Comparison of ENCODE assay signal across 1 cellular context in the genomic region with DNA sequence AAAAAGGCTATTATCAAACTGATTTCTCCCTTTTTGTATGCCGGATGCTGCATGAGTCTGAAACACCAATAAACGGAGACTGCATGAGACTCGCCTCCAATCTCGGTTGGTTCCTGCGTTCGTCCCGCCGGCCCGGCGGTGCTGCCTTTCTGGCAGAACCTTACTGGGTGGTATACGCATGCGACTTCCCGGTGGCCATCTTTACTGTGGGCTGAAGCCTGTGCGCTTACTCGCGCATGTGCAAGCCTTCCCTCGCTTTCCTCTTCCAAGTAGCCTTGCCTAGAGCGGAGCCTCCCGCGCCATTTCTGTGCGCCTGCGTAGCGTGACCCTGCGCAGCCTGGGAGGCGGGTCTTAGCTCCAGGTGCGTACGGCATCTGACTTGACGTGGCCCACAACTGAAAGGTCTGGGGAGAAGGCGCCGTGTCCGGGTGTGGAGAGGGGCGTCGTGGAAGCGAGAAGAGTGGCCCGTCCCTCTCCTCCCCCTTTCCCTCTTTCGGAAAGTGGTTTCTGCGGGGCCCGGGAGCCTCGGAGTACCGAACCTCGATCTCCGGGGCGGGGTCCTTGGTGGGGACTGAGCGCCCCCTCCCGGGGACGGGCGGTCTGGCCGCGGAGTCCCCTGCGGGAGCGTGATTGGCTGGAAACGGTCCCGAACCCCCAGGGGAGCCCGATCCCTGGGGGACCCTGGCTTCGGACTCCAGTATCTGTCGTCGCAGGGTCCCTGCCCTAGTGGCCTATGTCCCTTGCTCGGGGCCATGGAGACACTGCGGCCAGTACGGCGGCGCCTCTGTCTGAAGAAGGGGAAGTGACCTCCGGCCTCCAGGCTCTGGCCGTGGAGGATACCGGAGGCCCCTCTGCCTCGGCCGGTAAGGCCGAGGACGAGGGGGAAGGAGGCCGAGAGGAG.
TF ChIP-seq lines count a peak whose summit lies in the region.

A gene (plus strand): TSS at position 360 of the 901 bp plus-strand sequence. CDS start 374 bp downstream, at position 734.

TF ChIP-seq in K562, 482 proteins besides CTCF, POLR2A, EP300 and RAD21 (continued from another document and continues in another):
- no peak for TF ChIP-seq NCOA4 (IDR thresholded peaks at IDR 0.05; ENCODE audit: partially characterized antibody)
- TF ChIP-seq, protein P1, sequence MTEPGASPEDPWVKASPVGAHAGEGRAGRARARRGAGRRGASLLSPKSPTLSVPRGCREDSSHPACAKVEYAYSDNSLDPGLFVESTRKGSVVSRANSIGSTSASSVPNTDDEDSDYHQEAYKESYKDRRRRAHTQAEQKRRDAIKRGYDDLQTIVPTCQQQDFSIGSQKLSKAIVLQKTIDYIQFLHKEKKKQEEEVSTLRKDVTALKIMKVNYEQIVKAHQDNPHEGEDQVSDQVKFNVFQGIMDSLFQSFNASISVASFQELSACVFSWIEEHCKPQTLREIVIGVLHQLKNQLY (CRISPR knock-in tag; conservative IDR thresholded peaks at IDR 0.05) = no peak
- TF ChIP-seq SMC3 (conservative IDR thresholded peaks at IDR 0.05; ENCODE audit: insufficient read depth, low read depth, low read length) = peak; percentile 30
- TF ChIP-seq, protein P2, sequence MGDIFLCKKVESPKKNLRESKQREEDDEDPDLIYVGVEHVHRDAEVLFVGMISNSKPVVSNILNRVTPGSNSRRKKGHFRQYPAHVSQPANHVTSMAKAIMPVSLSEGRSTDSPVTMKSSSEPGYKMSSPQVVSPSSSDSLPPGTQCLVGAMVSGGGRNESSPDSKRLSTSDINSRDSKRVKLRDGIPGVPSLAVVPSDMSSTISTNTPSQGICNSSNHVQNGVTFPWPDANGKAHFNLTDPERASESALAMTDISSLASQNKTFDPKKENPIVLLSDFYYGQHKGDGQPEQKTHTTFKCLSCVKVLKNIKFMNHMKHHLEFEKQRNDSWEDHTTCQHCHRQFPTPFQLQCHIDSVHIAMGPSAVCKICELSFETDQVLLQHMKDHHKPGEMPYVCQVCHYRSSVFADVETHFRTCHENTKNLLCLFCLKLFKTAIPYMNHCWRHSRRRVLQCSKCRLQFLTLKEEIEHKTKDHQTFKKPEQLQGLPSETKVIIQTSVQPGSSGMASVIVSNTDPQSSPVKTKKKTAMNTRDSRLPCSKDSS (IDR thresholded peaks at IDR 0.05; ENCODE audit: low read depth, partially characterized antibody) = no peak
- TF ChIP-seq, protein P3, sequence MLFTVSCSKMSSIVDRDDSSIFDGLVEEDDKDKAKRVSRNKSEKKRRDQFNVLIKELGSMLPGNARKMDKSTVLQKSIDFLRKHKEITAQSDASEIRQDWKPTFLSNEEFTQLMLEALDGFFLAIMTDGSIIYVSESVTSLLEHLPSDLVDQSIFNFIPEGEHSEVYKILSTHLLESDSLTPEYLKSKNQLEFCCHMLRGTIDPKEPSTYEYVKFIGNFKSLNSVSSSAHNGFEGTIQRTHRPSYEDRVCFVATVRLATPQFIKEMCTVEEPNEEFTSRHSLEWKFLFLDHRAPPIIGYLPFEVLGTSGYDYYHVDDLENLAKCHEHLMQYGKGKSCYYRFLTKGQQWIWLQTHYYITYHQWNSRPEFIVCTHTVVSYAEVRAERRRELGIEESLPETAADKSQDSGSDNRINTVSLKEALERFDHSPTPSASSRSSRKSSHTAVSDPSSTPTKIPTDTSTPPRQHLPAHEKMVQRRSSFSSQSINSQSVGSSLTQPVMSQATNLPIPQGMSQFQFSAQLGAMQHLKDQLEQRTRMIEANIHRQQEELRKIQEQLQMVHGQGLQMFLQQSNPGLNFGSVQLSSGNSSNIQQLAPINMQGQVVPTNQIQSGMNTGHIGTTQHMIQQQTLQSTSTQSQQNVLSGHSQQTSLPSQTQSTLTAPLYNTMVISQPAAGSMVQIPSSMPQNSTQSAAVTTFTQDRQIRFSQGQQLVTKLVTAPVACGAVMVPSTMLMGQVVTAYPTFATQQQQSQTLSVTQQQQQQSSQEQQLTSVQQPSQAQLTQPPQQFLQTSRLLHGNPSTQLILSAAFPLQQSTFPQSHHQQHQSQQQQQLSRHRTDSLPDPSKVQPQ (CRISPR knock-in tag; IDR thresholded peaks at IDR 0.05; ENCODE audit: borderline replicate concordance) = 0 out of 2 replicates have a peak, but pooled peaks have one; percentile 64
- TF ChIP-seq HNRNPK (IDR thresholded peaks at IDR 0.05; ENCODE audit: low read depth, low read length, poor library complexity, severe bottlenecking) = no peak
- TF ChIP-seq ZNF77 (CRISPR knock-in tag; IDR thresholded peaks at IDR 0.05) = no peak
- peak in 1 of 2 experiments; percentile 57; a peak in 1 of 4 replicates for TF ChIP-seq TRIM24 (IDR thresholded peaks at IDR 0.05)
- peak; percentile 46; the same call in 1 of the 2 replicates for TF ChIP-seq SMAD4 (CRISPR knock-in tag; conservative IDR thresholded peaks at IDR 0.05)
- TF ChIP-seq, protein P4, sequence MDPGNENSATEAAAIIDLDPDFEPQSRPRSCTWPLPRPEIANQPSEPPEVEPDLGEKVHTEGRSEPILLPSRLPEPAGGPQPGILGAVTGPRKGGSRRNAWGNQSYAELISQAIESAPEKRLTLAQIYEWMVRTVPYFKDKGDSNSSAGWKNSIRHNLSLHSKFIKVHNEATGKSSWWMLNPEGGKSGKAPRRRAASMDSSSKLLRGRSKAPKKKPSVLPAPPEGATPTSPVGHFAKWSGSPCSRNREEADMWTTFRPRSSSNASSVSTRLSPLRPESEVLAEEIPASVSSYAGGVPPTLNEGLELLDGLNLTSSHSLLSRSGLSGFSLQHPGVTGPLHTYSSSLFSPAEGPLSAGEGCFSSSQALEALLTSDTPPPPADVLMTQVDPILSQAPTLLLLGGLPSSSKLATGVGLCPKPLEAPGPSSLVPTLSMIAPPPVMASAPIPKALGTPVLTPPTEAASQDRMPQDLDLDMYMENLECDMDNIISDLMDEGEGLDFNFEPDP (CRISPR knock-in tag; IDR thresholded peaks at IDR 0.05) = no peak
- TF ChIP-seq ZFX (CRISPR knock-in tag; IDR thresholded peaks at IDR 0.05) = peak; percentile 57; the same call in 1 of the 2 replicates
- TF ChIP-seq SP2 (IDR thresholded peaks at IDR 0.05; ENCODE audit: extremely low read depth, low read depth, low read length, poor library complexity, severe bottlenecking) = peak; percentile 33
- no peak for TF ChIP-seq PPARD (CRISPR knock-in tag; IDR thresholded peaks at IDR 0.05)
- TF ChIP-seq RAD51 (IDR thresholded peaks at IDR 0.05; ENCODE audit: borderline replicate concordance, low read depth) = peak; percentile 18; the same call in 1 of the 2 replicates
- peak; percentile 90 for TF ChIP-seq POLR2G (IDR thresholded peaks at IDR 0.05; ENCODE audit: low read depth, low read length)
- peak; percentile 61 for TF ChIP-seq PCBP1 (IDR thresholded peaks at IDR 0.05; ENCODE audit: low read depth, low read length, poor library complexity, severe bottlenecking)
- TF ChIP-seq, protein P5, sequence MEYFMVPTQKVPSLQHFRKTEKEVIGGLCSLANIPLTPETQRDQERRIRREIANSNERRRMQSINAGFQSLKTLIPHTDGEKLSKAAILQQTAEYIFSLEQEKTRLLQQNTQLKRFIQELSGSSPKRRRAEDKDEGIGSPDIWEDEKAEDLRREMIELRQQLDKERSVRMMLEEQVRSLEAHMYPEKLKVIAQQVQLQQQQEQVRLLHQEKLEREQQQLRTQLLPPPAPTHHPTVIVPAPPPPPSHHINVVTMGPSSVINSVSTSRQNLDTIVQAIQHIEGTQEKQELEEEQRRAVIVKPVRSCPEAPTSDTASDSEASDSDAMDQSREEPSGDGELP (CRISPR knock-in tag; IDR thresholded peaks at IDR 0.05; ENCODE audit: borderline replicate concordance) = peak; percentile 90
- TF ChIP-seq, protein P6, sequence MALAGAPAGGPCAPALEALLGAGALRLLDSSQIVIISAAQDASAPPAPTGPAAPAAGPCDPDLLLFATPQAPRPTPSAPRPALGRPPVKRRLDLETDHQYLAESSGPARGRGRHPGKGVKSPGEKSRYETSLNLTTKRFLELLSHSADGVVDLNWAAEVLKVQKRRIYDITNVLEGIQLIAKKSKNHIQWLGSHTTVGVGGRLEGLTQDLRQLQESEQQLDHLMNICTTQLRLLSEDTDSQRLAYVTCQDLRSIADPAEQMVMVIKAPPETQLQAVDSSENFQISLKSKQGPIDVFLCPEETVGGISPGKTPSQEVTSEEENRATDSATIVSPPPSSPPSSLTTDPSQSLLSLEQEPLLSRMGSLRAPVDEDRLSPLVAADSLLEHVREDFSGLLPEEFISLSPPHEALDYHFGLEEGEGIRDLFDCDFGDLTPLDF (CRISPR knock-in tag; IDR thresholded peaks at IDR 0.05) = peak; percentile 92
- TF ChIP-seq, protein P7, sequence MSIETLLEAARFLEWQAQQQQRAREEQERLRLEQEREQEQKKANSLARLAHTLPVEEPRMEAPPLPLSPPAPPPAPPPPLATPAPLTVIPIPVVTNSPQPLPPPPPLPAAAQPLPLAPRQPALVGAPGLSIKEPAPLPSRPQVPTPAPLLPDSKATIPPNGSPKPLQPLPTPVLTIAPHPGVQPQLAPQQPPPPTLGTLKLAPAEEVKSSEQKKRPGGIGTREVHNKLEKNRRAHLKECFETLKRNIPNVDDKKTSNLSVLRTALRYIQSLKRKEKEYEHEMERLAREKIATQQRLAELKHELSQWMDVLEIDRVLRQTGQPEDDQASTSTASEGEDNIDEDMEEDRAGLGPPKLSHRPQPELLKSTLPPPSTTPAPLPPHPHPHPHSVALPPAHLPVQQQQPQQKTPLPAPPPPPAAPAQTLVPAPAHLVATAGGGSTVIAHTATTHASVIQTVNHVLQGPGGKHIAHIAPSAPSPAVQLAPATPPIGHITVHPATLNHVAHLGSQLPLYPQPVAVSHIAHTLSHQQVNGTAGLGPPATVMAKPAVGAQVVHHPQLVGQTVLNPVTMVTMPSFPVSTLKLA (conservative IDR thresholded peaks at IDR 0.05) = peak; percentile 79 to 87
- no peak for TF ChIP-seq CEBPG (CRISPR knock-in tag; IDR thresholded peaks at IDR 0.05)
- TF ChIP-seq CEBPG (tag; conservative IDR thresholded peaks at IDR 0.05 in 1 of 2, IDR thresholded peaks at IDR 0.05 in 1 of 2) = no peak
- TF ChIP-seq, protein P8, sequence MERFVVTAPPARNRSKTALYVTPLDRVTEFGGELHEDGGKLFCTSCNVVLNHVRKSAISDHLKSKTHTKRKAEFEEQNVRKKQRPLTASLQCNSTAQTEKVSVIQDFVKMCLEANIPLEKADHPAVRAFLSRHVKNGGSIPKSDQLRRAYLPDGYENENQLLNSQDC (CRISPR knock-in tag; IDR thresholded peaks at IDR 0.05) = 0 out of 2 replicates have a peak, but pooled peaks have one; percentile 42
- TF ChIP-seq, protein P9, sequence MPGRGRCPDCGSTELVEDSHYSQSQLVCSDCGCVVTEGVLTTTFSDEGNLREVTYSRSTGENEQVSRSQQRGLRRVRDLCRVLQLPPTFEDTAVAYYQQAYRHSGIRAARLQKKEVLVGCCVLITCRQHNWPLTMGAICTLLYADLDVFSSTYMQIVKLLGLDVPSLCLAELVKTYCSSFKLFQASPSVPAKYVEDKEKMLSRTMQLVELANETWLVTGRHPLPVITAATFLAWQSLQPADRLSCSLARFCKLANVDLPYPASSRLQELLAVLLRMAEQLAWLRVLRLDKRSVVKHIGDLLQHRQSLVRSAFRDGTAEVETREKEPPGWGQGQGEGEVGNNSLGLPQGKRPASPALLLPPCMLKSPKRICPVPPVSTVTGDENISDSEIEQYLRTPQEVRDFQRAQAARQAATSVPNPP (IDR thresholded peaks at IDR 0.05; ENCODE audit: borderline replicate concordance, insufficient read depth, insufficient read length) = no peak
- TF ChIP-seq, protein P10, sequence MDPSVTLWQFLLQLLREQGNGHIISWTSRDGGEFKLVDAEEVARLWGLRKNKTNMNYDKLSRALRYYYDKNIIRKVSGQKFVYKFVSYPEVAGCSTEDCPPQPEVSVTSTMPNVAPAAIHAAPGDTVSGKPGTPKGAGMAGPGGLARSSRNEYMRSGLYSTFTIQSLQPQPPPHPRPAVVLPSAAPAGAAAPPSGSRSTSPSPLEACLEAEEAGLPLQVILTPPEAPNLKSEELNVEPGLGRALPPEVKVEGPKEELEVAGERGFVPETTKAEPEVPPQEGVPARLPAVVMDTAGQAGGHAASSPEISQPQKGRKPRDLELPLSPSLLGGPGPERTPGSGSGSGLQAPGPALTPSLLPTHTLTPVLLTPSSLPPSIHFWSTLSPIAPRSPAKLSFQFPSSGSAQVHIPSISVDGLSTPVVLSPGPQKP (CRISPR knock-in tag; IDR thresholded peaks at IDR 0.05) = no peak
- TF ChIP-seq, protein P11, sequence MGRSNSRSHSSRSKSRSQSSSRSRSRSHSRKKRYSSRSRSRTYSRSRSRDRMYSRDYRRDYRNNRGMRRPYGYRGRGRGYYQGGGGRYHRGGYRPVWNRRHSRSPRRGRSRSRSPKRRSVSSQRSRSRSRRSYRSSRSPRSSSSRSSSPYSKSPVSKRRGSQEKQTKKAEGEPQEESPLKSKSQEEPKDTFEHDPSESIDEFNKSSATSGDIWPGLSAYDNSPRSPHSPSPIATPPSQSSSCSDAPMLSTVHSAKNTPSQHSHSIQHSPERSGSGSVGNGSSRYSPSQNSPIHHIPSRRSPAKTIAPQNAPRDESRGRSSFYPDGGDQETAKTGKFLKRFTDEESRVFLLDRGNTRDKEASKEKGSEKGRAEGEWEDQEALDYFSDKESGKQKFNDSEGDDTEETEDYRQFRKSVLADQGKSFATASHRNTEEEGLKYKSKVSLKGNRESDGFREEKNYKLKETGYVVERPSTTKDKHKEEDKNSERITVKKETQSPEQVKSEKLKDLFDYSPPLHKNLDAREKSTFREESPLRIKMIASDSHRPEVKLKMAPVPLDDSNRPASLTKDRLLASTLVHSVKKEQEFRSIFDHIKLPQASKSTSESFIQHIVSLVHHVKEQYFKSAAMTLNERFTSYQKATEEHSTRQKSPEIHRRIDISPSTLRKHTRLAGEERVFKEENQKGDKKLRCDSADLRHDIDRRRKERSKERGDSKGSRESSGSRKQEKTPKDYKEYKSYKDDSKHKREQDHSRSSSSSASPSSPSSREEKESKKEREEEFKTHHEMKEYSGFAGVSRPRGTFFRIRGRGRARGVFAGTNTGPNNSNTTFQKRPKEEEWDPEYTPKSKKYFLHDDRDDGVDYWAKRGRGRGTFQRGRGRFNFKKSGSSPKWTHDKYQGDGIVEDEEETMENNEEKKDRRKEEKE (IDR thresholded peaks at IDR 0.05; ENCODE audit: borderline replicate concordance in 1 of 2, control insufficient read depth in 1 of 2, low read depth in 2 of 2, low read length in 1 of 2) = no peak
- peak; percentile 92 for TF ChIP-seq POLR2B (IDR thresholded peaks at IDR 0.05; ENCODE audit: low read depth, partially characterized antibody)
- peak; percentile 86 for TF ChIP-seq ZNF134 (CRISPR knock-in tag; conservative IDR thresholded peaks at IDR 0.05)
- TF ChIP-seq ERF (CRISPR knock-in tag; IDR thresholded peaks at IDR 0.05) = peak; percentile 89
- TF ChIP-seq, protein P12, sequence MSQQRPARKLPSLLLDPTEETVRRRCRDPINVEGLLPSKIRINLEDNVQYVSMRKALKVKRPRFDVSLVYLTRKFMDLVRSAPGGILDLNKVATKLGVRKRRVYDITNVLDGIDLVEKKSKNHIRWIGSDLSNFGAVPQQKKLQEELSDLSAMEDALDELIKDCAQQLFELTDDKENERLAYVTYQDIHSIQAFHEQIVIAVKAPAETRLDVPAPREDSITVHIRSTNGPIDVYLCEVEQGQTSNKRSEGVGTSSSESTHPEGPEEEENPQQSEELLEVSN (IDR thresholded peaks at IDR 0.05; ENCODE audit: borderline replicate concordance in 1 of 2, extremely low read depth in 1 of 2, insufficient read depth in 1 of 2, insufficient read length in 1 of 2, low read depth in 1 of 2, low read length in 1 of 2, poor library complexity in 1 of 2, severe bottlenecking in 1 of 2) = peak; percentile 85 to 87
- no peak for TF ChIP-seq SAFB2 (IDR thresholded peaks at IDR 0.05; ENCODE audit: borderline replicate concordance, low read depth, low read length, severe bottlenecking)
